In the genomic region with DNA sequence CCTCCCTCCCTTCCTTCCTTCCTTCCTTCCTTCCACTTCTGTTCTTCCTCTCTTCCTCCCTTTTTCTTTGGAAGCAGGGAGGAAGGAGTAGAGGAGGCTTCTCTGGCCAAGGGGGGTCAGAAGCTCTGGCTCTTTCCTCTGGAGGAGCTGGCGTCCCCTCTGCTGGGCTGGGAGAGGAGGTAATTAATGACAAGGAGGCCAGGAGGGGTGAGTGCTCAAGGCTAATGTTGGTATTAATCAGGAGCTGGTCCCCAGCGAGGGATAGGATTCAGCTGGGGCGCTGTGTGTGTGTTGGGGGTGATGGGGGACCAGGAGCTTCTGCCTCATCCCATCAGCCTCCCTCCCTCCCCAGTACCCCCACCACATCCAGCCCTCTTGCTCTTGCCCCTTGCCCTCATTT, we compare ENCODE assay signal across 1 cellular context.
TF ChIP-seq lines count a peak whose summit lies in the region.

No MANE protein-coding gene starts in this region.

TF ChIP-seq in neural cell, 6 proteins besides CTCF, POLR2A, EP300 and RAD21 (continued from another document):
- TF ChIP-seq, protein P1, sequence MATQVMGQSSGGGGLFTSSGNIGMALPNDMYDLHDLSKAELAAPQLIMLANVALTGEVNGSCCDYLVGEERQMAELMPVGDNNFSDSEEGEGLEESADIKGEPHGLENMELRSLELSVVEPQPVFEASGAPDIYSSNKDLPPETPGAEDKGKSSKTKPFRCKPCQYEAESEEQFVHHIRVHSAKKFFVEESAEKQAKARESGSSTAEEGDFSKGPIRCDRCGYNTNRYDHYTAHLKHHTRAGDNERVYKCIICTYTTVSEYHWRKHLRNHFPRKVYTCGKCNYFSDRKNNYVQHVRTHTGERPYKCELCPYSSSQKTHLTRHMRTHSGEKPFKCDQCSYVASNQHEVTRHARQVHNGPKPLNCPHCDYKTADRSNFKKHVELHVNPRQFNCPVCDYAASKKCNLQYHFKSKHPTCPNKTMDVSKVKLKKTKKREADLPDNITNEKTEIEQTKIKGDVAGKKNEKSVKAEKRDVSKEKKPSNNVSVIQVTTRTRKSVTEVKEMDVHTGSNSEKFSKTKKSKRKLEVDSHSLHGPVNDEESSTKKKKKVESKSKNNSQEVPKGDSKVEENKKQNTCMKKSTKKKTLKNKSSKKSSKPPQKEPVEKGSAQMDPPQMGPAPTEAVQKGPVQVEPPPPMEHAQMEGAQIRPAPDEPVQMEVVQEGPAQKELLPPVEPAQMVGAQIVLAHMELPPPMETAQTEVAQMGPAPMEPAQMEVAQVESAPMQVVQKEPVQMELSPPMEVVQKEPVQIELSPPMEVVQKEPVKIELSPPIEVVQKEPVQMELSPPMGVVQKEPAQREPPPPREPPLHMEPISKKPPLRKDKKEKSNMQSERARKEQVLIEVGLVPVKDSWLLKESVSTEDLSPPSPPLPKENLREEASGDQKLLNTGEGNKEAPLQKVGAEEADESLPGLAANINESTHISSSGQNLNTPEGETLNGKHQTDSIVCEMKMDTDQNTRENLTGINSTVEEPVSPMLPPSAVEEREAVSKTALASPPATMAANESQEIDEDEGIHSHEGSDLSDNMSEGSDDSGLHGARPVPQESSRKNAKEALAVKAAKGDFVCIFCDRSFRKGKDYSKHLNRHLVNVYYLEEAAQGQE (IDR thresholded peaks at IDR 0.05; ENCODE audit: borderline replicate concordance): no peak
- TF ChIP-seq SMC3 (conservative IDR thresholded peaks at IDR 0.05; ENCODE audit: poor library complexity) (no peak), MXI1 (conservative IDR thresholded peaks at IDR 0.05; ENCODE audit: poor library complexity, severe bottlenecking) (no peak), POLR2AphosphoS5 (IDR thresholded peaks at IDR 0.05) (no peak)
